ENCODE assay signal across 9 cellular contexts in genomic region chr10:104323721-104324686, GRCh38. TPM values are rescaled to one million over a fixed set of nuclear protein-coding genes. Genes with fewer than 3 reads are reported as not detected.
DNase-seq lines count a peak whose midpoint lies in the region; ATAC-seq lines count a peak whose summit lies in the region.
"Had no signal": no experiment of that assay in that cellular context is flagged by ENCODE, and none has a peak within 500 bp of the region (broad histone marks: within the 10 kb centered on the region; RNA-seq: fewer than 3 reads in every experiment).

No MANE protein-coding gene starts in this region.

- H3K27ac ChIP-seq in subcutaneous abdominal adipose tissue (ENCODE audit: low read depth, low read length) = peak overlapping the region; percentile 94

- POLR2A ChIA-PET in activated CD4-positive, alpha-beta T cell treated with anti-CD3 and anti-CD28 coated beads, Interleukin-2, amount 10 ng/mL, durations not matched to agents 7 days and 5 days (lab: Charles Lee) = no interaction called here

- H3K9me3 Mint-ChIP-seq in activated CD4-positive, alpha-beta T cell treated with anti-CD3 and anti-CD28 coated beads, Interleukin-2, amount 10 ng/mL, durations not matched to agents 7 days and 5 days = no peaks in the 10 kb centered on the region

- intact Hi-C loops in Right ventricle myocardium superior (cut with DNase I) = no loop called here

- no peak for DNase-seq in activated CD4-positive, alpha-beta T cell treated with anti-CD3 and anti-CD28 coated beads, Interleukin-2, amount 10 ng/mL, durations not matched to agents 7 days and 5 days
- DNase-seq in activated CD4-positive, alpha-beta T cell treated with anti-CD3 and anti-CD28 coated beads for 4 hours = no peak
- peak; percentile 57 for DNase-seq in UCSD-AML1 (lab: John Stamatoyannopoulos, UW; ENCODE audit: unreplicated experiment)
- DNase-seq in Right ventricle myocardium superior = peak; percentile 73
- DNase-seq in HuH-7.5 (ENCODE audit: low spot score) = no peak
- DNase-seq in NCI-H774 (lab: John Stamatoyannopoulos, UW) = no peak

- CTCF ChIA-PET in activated CD4-positive, alpha-beta T cell treated with anti-CD3 and anti-CD28 coated beads, Interleukin-2, amount 10 ng/mL, durations not matched to agents 7 days and 5 days (lab: Charles Lee) = interaction anchor here (0.9 to 3.7 kb wide), 4 partner anchors 18 to 32 kb away, joined by 3 to 19 read pairs (median 4); no protein-coding TSS in a partner anchor

- H3K27ac Mint-ChIP-seq in activated CD4-positive, alpha-beta T cell treated with anti-CD3 and anti-CD28 coated beads, Interleukin-2, amount 10 ng/mL, durations not matched to agents 7 days and 5 days = peak overlapping the region; percentile 88

- no peaks in the 10 kb centered on the region for H3K9me3 ChIP-seq in subcutaneous abdominal adipose tissue (ENCODE audit: control insufficient read depth in 5 of 5, low read length in 5 of 5)
- H3K9me3 ChIP-seq: body of pancreas had no signal

- no peak overlapping the region for H3K4me3 ChIP-seq in subcutaneous abdominal adipose tissue (ENCODE audit: low read depth in 1 of 5, low read length in 5 of 5)
- H3K4me3 ChIP-seq: body of pancreas had no signal

- H3K4me1 Mint-ChIP-seq in activated CD4-positive, alpha-beta T cell treated with anti-CD3 and anti-CD28 coated beads, Interleukin-2, amount 10 ng/mL, durations not matched to agents 7 days and 5 days = peaks cover 99% of the 10 kb centered on the region

- H3K36me3 ChIP-seq in subcutaneous abdominal adipose tissue (ENCODE audit: control insufficient read depth in 5 of 5, insufficient read depth in 5 of 5, low read length in 5 of 5) = no peaks in the 10 kb centered on the region

- no peaks in the 10 kb centered on the region for H3K27me3 ChIP-seq in subcutaneous abdominal adipose tissue (ENCODE audit: control insufficient read depth in 5 of 5, insufficient read depth in 4 of 5, low read length in 5 of 5)
- H3K27me3 ChIP-seq: body of pancreas had no signal

- peak overlapping the region; percentile 56 for H3K4me3 Mint-ChIP-seq in activated CD4-positive, alpha-beta T cell treated with anti-CD3 and anti-CD28 coated beads, Interleukin-2, amount 10 ng/mL, durations not matched to agents 7 days and 5 days

- H3K36me3 Mint-ChIP-seq in activated CD4-positive, alpha-beta T cell treated with anti-CD3 and anti-CD28 coated beads, Interleukin-2, amount 10 ng/mL, durations not matched to agents 7 days and 5 days (ENCODE audit: low read depth) = peaks cover 43% of the 10 kb centered on the region

- H3K9ac ChIP-seq in subcutaneous abdominal adipose tissue (ENCODE audit: low read length in 5 of 5) = no peak overlapping the region

- ATAC-seq in Right ventricle myocardium superior (ENCODE audit: poor library complexity) = no peak
- no peak for ATAC-seq in GM18909 (IDR thresholded peaks at IDR 0.05; ENCODE audit: poor library complexity, unreplicated experiment)
- ATAC-seq: body of pancreas had no signal

- H3K27me3 Mint-ChIP-seq in activated CD4-positive, alpha-beta T cell treated with anti-CD3 and anti-CD28 coated beads, Interleukin-2, amount 10 ng/mL, durations not matched to agents 7 days and 5 days = no peaks in the 10 kb centered on the region

- peaks cover 33 to 98% (median 89%) of the 10 kb centered on the region in 5 donors for H3K4me1 ChIP-seq in subcutaneous abdominal adipose tissue (ENCODE audit: control insufficient read depth in 5 of 5, insufficient read depth in 5 of 5, low read length in 5 of 5)

RNA-seq across cellular contexts. Expression of gene ITPRIP, which starts 14.3 kb away (rescaled TPM):
- 10 to 100 TPM; 24.9 to 26.5 TPM for total RNA-seq in activated CD4-positive, alpha-beta T cell treated with anti-CD3 and anti-CD28 coated beads, Interleukin-2, amount 10 ng/mL, durations not matched to agents 7 days and 5 days
- 29.1 TPM for total RNA-seq in Right ventricle myocardium superior

RNA-seq across cellular contexts. Expression of gene CFAP58, which starts 29.6 kb away (rescaled TPM):
- under 1 TPM; 0.22 to 0.27 TPM for total RNA-seq in activated CD4-positive, alpha-beta T cell treated with anti-CD3 and anti-CD28 coated beads, Interleukin-2, amount 10 ng/mL, durations not matched to agents 7 days and 5 days
- 2.2 TPM for total RNA-seq in Right ventricle myocardium superior

RNA-seq across cellular contexts. Expression of gene GSTO2, which starts 55.0 kb away (rescaled TPM):
- 1 to 10 TPM in 1 of 2 experiments, under 1 TPM in 1; 0.81 to 1.3 TPM for total RNA-seq in activated CD4-positive, alpha-beta T cell treated with anti-CD3 and anti-CD28 coated beads, Interleukin-2, amount 10 ng/mL, durations not matched to agents 7 days and 5 days
- total RNA-seq in Right ventricle myocardium superior = 1.0 TPM

Comparison
In these comparisons a context has a peak if more than half of its experiments do, and no peak if none do; other contexts are left out.
1. DNase-seq: peak in UCSD-AML1 (single experiment) and Right ventricle myocardium superior (single experiment); none in activated CD4-positive, alpha-beta T cell treated with anti-CD3 and anti-CD28 coated beads, Interleukin-2, amount 10 ng/mL, durations not matched to agents 7 days and 5 days (single experiment), activated CD4-positive, alpha-beta T cell treated with anti-CD3 and anti-CD28 coated beads for 4 hours (0 of 2), HuH-7.5 (single experiment) and NCI-H774 (single experiment).